Comparison of ENCODE assay signal across 1 cellular context in genomic region chr3:172753125-172753524, GRCh38.
A peak's percentile ranks its signal among the peaks of the same experiment; 100 is the strongest.
TF ChIP-seq lines count a peak whose summit lies in the region.

No MANE protein-coding gene starts in this region.

TF ChIP-seq in HEK293, 187 proteins besides CTCF, POLR2A, EP300 and RAD21:
- TF ChIP-seq ZNF302 (tag by site-specific recombination; IDR thresholded peaks at IDR 0.05; ENCODE audit: low read depth) (no peak), ZNF121 (tag by site-specific recombination; IDR thresholded peaks at IDR 0.05) (peak; percentile 88; the same call in 1 of the 2 replicates), ZNF239 (tag by site-specific recombination; IDR thresholded peaks at IDR 0.05) (no peak), ZNF24 (tag by site-specific recombination; IDR thresholded peaks at IDR 0.05) (no peak), ZNF174 (tag by site-specific recombination; IDR thresholded peaks at IDR 0.05) (no peak), ZNF558 (tag by site-specific recombination; IDR thresholded peaks at IDR 0.05) (no peak), ZNF623 (tag by site-specific recombination; IDR thresholded peaks at IDR 0.05) (no peak), ZNF585B (tag by site-specific recombination; IDR thresholded peaks at IDR 0.05) (no peak), ZBTB10 (tag by site-specific recombination; IDR thresholded peaks at IDR 0.05) (no peak)
